Comparison of ENCODE assay signal across 1 cellular context in genomic region chr1:107442545-107442944, GRCh38.
TF ChIP-seq lines count a peak whose summit lies in the region.

No MANE protein-coding gene starts in this region.

TF ChIP-seq in GM12878, 131 proteins besides CTCF, POLR2A, EP300 and RAD21:
- TF ChIP-seq RUNX3 (IDR thresholded peaks at IDR 0.05; ENCODE audit: low read length) = peak; percentile 14; the same call in 1 of the 2 replicates
- peak; percentile 53; the same call in 1 of the 2 replicates for TF ChIP-seq TCF7 (IDR thresholded peaks at IDR 0.05; ENCODE audit: borderline replicate concordance)
- TF ChIP-seq SIX5 (IDR thresholded peaks at IDR 0.05; ENCODE audit: low read depth, low read length, severe bottlenecking) = no peak
